In genomic region chr2:25367296-25367695, GRCh38 we compare ENCODE assay signal across 28 cellular contexts.
"Had no signal": no experiment of that assay in that cellular context is flagged by ENCODE, and none has a peak within 500 bp of the region (broad histone marks: within the 10 kb centered on the region; RNA-seq: fewer than 3 reads in every experiment).

No MANE protein-coding gene starts in this region.

- ATAC-seq: activated CD4-positive, alpha-beta T cell treated with anti-CD3 and anti-CD28 coated beads for 36 hours; activated CD8-positive, alpha-beta T cell treated with anti-CD3 and anti-CD28 coated beads, Interleukin-2, amount 10 ng/mL, durations not matched to agents 7 days and 5 days; activated naive CD4-positive, alpha-beta T cell treated with anti-CD3 and anti-CD28 coated beads, Interleukin-2, amount 50 U/mL, for 72 hours; Panc1 had no signal

- H3K27ac Mint-ChIP-seq: activated CD4-positive, alpha-beta T cell treated with anti-CD3 and anti-CD28 coated beads for 36 hours; activated CD4-positive, alpha-beta T cell treated with anti-CD3 and anti-CD28 coated beads, Interleukin-2, amount 10 ng/mL, durations not matched to agents 7 days and 5 days; activated CD8-positive, alpha-beta T cell treated with anti-CD3 and anti-CD28 coated beads, Interleukin-2, amount 10 ng/mL, durations not matched to agents 7 days and 5 days; activated naive CD4-positive, alpha-beta T cell treated with anti-CD3 and anti-CD28 coated beads for 36 hours; activated naive CD4-positive, alpha-beta T cell treated with anti-CD3 and anti-CD28 coated beads, Interleukin-2, amount 50 U/mL, for 72 hours; activated T-cell treated with anti-CD3 and anti-CD28 coated beads, Interleukin-2, amount 50 U/mL, for 24 hours; activated T-helper 2 cell treated with anti-CD3 and anti-CD28 coated beads, Interferon-gamma antibody, Interleukin-2, Interleukin-4, amounts not matched to agents 10 μg/mL and 5 μg/mL and 100 μg/mL, durations not matched to agents 14 hours and 24 hours and 36 hours had no signal

- DNase-seq: activated CD4-positive, alpha-beta T cell treated with anti-CD3 and anti-CD28 coated beads for 36 hours; activated CD4-positive, alpha-beta T cell treated with anti-CD3 and anti-CD28 coated beads, Interleukin-2, amount 10 ng/mL, durations not matched to agents 7 days and 5 days; activated CD4-positive, alpha-beta T cell treated with anti-CD3 and anti-CD28 coated beads, Interleukin-2, amount 50 U/mL, for 48 hours; activated CD8-positive, alpha-beta T cell treated with anti-CD3 and anti-CD28 coated beads, Interleukin-2, amount 10 ng/mL, durations not matched to agents 7 days and 5 days; activated gamma-delta T cell treated with Interleukin-2 at 50 U/mL for 16 hours; activated naive CD4-positive, alpha-beta T cell treated with anti-CD3 and anti-CD28 coated beads for 36 hours; activated T-cell treated with anti-CD3 and anti-CD28 coated beads, Interleukin-2, amount 50 U/mL, for 24 hours; Kasumi-1; KG1; MM.1S; MV-4-11; NCI-H1092; NCI-H1436 treated with DMSO at 0.1 percent for 48 hours; NCI-H1694 treated with DMSO at 0.1 percent for 48 hours; NCI-H2029; NCI-H2171; NCI-H2227 treated with DMSO at 0.1 percent for 48 hours; NCI-H446; NCI-H510A treated with DMSO at 0.1 percent for 48 hours; NCI-H526 treated with DMSO at 0.1 percent for 48 hours; NCI-H774; RPMI8226; SIG-M5; SW 1271 had no signal

- H3K9me3 Mint-ChIP-seq: activated CD4-positive, alpha-beta T cell treated with anti-CD3 and anti-CD28 coated beads, Interleukin-2, amount 10 ng/mL, durations not matched to agents 7 days and 5 days; activated naive CD4-positive, alpha-beta T cell treated with anti-CD3 and anti-CD28 coated beads for 36 hours; activated naive CD4-positive, alpha-beta T cell treated with anti-CD3 and anti-CD28 coated beads, Interleukin-2, amount 50 U/mL, for 72 hours; activated T-cell treated with anti-CD3 and anti-CD28 coated beads, Interleukin-2, amount 50 U/mL, for 24 hours; activated T-helper 2 cell treated with anti-CD3 and anti-CD28 coated beads, Interferon-gamma antibody, Interleukin-2, Interleukin-4, amounts not matched to agents 10 μg/mL and 5 μg/mL and 100 μg/mL, durations not matched to agents 14 hours and 24 hours and 36 hours had no signal

- H3K27me3 Mint-ChIP-seq: activated CD4-positive, alpha-beta T cell treated with anti-CD3 and anti-CD28 coated beads for 36 hours; activated CD4-positive, alpha-beta T cell treated with anti-CD3 and anti-CD28 coated beads, Interleukin-2, amount 10 ng/mL, durations not matched to agents 7 days and 5 days; activated T-cell treated with anti-CD3 and anti-CD28 coated beads, Interleukin-2, amount 50 U/mL, for 24 hours; brain had no signal

- H3K36me3 Mint-ChIP-seq: activated naive CD4-positive, alpha-beta T cell treated with anti-CD3 and anti-CD28 coated beads, Interleukin-2, amount 50 U/mL, for 72 hours; brain had no signal

- H3K4me3 Mint-ChIP-seq: activated CD4-positive, alpha-beta T cell treated with anti-CD3 and anti-CD28 coated beads for 36 hours; activated CD4-positive, alpha-beta T cell treated with anti-CD3 and anti-CD28 coated beads, Interleukin-2, amount 10 ng/mL, durations not matched to agents 7 days and 5 days; activated CD8-positive, alpha-beta T cell treated with anti-CD3 and anti-CD28 coated beads, Interleukin-2, amount 10 ng/mL, durations not matched to agents 7 days and 5 days; activated naive CD4-positive, alpha-beta T cell treated with anti-CD3 and anti-CD28 coated beads for 36 hours; activated T-cell treated with anti-CD3 and anti-CD28 coated beads, Interleukin-2, amount 50 U/mL, for 24 hours; brain had no signal
